19 cellular contexts compared by ENCODE assay signal in the genomic region with DNA sequence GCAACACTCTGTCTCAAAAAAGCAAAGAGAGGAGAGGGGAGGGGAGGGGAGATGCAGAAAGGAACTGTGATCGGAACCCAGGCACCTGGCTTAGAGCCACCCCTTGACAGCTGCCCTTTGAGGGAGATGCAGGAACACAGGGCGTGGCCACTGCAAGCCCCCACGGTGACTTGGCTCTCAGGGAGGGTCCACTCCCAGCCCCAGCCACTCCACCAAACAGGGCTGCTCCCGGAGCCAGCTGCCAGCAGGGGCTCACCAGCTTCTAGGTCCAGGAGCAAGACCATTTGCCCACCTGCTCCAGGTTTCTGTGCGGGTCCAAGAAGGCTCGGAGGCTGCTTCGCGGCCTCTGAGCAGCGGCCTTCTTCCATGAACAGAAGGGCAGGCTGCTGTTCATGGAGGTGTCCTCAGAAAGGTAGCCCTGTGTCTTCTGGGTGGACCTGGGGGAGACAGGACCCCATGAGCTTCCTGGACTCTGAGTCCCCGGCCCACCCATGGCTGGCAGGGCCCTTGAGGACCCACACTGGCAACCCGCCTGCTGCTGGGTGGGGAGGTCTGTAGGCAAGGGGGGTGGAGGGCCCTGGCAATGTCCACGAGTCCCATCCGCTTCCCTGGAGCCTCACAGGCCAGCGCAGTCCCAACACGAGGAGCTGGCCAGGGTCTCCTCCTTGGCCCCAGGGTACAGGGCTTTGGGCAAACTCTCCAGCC. TPM values are rescaled to one million over a fixed set of nuclear protein-coding genes. Genes with fewer than 3 reads are reported as not detected.
A peak's percentile ranks its signal among the peaks of the same experiment; 100 is the strongest.
DNase-seq lines count a peak whose midpoint lies in the region; ATAC-seq and TF ChIP-seq lines count a peak whose summit lies in the region.
"Had no signal": no experiment of that assay in that cellular context is flagged by ENCODE, and none has a peak within 500 bp of the region (broad histone marks: within the 10 kb centered on the region; RNA-seq: fewer than 3 reads in every experiment).

No MANE protein-coding gene starts in this region.

- no peak for TF ChIP-seq EP300 in suprapubic skin (IDR thresholded peaks at IDR 0.05)

- no peak for ATAC-seq in HG03521 (IDR thresholded peaks at IDR 0.05; ENCODE audit: unreplicated experiment)
- ATAC-seq in foreskin keratinocyte: no peak
- ATAC-seq: stimulated activated naive CD8-positive, alpha-beta T cell treated with anti-CD3 and anti-CD28 coated beads, Interleukin-15, amount 100 ng/mL, for 72 hours had no signal

- WGBS in suprapubic skin: 64% methylated on average over 3 of the region's 15 CpGs

- TF ChIP-seq CTCF in RWPE1 (conservative IDR thresholded peaks at IDR 0.05; ENCODE audit: low read depth) (no peak), suprapubic skin (IDR thresholded peaks at IDR 0.05) (no peak), foreskin keratinocyte (conservative IDR thresholded peaks at IDR 0.05) (no peak)

- no peak for TF ChIP-seq POLR2A in suprapubic skin (IDR thresholded peaks at IDR 0.05)

- H3K36me3 ChIP-seq in suprapubic skin: no peaks in the 10 kb centered on the region
- H3K36me3 ChIP-seq: MG63 had no signal

- H3K4me3 ChIP-seq in suprapubic skin: no peak overlapping the region
- H3K4me3 ChIP-seq: MG63 had no signal

- CTCF ChIA-PET in RWPE1 (lab: Yijun Ruan, JAX): interaction anchor here (0.6 to 5.5 kb wide), 9 partner anchors 11 to 481 kb away, joined by 3 to 37 read pairs (median 4); no protein-coding TSS in a partner anchor

- H3K4me1 ChIP-seq in suprapubic skin (peaks cover 35% of the 10 kb centered on the region), foreskin keratinocyte (peaks cover 4% of the 10 kb centered on the region)

- DNase-seq in DMS 273 (lab: John Stamatoyannopoulos, UW; ENCODE audit: unreplicated experiment) (peak; percentile 69), DMS 273 treated with DMSO at 0.1 percent for 48 hours (lab: John Stamatoyannopoulos, UW) (no peak), RWPE1 (ENCODE audit: low spot score) (no peak), suprapubic skin (ENCODE audit: low spot score in 2 of 2) (no peak), NOMO-1 treated with dmso at 0.1 percent for 144 hours (lab: John Stamatoyannopoulos, UW; ENCODE audit: unreplicated experiment) (no peak), foreskin keratinocyte (no peak)
- DNase-seq: activated CD4-positive, alpha-beta T cell treated with anti-CD3 and anti-CD28 coated beads, Interleukin-2, amount 50 U/mL, for 1 hour; activated gamma-delta T cell treated with Interleukin-2 at 50 U/mL for 16 hours; DMS153; kidney glomerular epithelial cell; MG63; NCI-H1930; NCI-H446 treated with DMSO at 0.1 percent for 48 hours; Right ventricle myocardium superior; stimulated activated naive CD8-positive, alpha-beta T cell treated with anti-CD3 and anti-CD28 coated beads, Interleukin-15, amount 100 ng/mL, for 72 hours; T-helper 1 cell had no signal

- H3K27me3 ChIP-seq in layer of hippocampus (ENCODE audit: control insufficient read depth, insufficient read depth, low read length) (no peaks in the 10 kb centered on the region), suprapubic skin (no peaks in the 10 kb centered on the region), foreskin keratinocyte (no peaks in the 10 kb centered on the region)
- H3K27me3 ChIP-seq: MG63 had no signal

- H3K27ac ChIP-seq in RWPE1 (peak overlapping the region; percentile 83; the same call in 1 of the 2 replicates), layer of hippocampus (ENCODE audit: low read depth, low read length) (peak overlapping the region; percentile 93), suprapubic skin (peak overlapping the region; percentile 40), foreskin keratinocyte (no peak overlapping the region)
- H3K27ac ChIP-seq: 22Rv1 had no signal

- H3K9me3 ChIP-seq in suprapubic skin: no peaks in the 10 kb centered on the region
- H3K9me3 ChIP-seq: MG63 had no signal

- POLR2A ChIA-PET in RWPE1 (lab: Yijun Ruan, JAX; ENCODE audit: low non-redundant PET): interaction anchor here (0.6 kb wide), 1 partner anchor 443 kb away, joined by 4 read pairs; no protein-coding TSS in a partner anchor

RNA-seq across cellular contexts. Expression of a gene that starts 7.9 kb away (rescaled TPM):
- total RNA-seq in suprapubic skin (under 1 TPM in 1 of 4 donors, not detected in 3; 0.64 TPM), foreskin keratinocyte (not detected in 2 replicates)
- polyA plus RNA-seq in foreskin keratinocyte: not detected in 2 replicates
- total RNA-seq: Right ventricle myocardium superior had no signal

RNA-seq across cellular contexts. Expression of a gene that starts 13.0 kb away (rescaled TPM):
- total RNA-seq in suprapubic skin (10 to 100 TPM; 19.4 to 25.0 (median 20.8) TPM), foreskin keratinocyte (64.2 and 70.9 TPM in 2 replicates)
- 130 and 132 TPM in 2 replicates for polyA plus RNA-seq in foreskin keratinocyte

RNA-seq across cellular contexts. Expression of a gene that starts 29.0 kb away (rescaled TPM):
- total RNA-seq in suprapubic skin (10 to 100 TPM; 25.6 to 41.5 (median 37.6) TPM), foreskin keratinocyte (22.7 and 23.2 TPM in 2 replicates)
- 20.0 and 21.2 TPM in 2 replicates for polyA plus RNA-seq in foreskin keratinocyte

RNA-seq across cellular contexts. Expression of a gene that starts 52.5 kb away (rescaled TPM):
- total RNA-seq in suprapubic skin (10 to 100 TPM in 3 of 4 donors, 1 to 10 TPM in 1; 9.9 to 16.9 (median 14.0) TPM), foreskin keratinocyte (not detected in 2 replicates)
- 0.06 and 0.09 TPM in 2 replicates for polyA plus RNA-seq in foreskin keratinocyte
